In genomic region chr13:47990920-47991466, GRCh38 we compare ENCODE assay signal across 19 cellular contexts.
"Had no signal": no experiment of that assay in that cellular context is flagged by ENCODE, and none has a peak within 500 bp of the region (broad histone marks: within the 10 kb centered on the region; RNA-seq: fewer than 3 reads in every experiment).

No MANE protein-coding gene starts in this region.

- DNase-seq: activated CD4-positive, alpha-beta memory T cell treated with anti-CD3 and anti-CD28 coated beads for 36 hours; activated CD4-positive, alpha-beta T cell treated with anti-CD3 and anti-CD28 coated beads for 36 hours; activated effector memory CD4-positive, alpha-beta T cell treated with anti-CD3 and anti-CD28 coated beads, Interleukin-2, amount 50 U/mL, for 16 hours; activated naive CD4-positive, alpha-beta T cell treated with anti-CD3 and anti-CD28 coated beads, Interleukin-2, amount 10 ng/mL, durations not matched to agents 7 days and 5 days; amygdala; immature natural killer cell; mesenchymal stem cell; nucleus accumbens; stimulated activated CD4-positive, alpha-beta T cell treated with anti-CD3 and anti-CD28 coated beads, Interleukin-15, amount 100 ng/mL, for 24 hours; stomach; T-helper 9 cell; testis; trophoblast cell; uterus had no signal

- H3K36me3 ChIP-seq: uterus had no signal

- H3K4me1 ChIP-seq: parathyroid adenoma, testis, uterus had no signal

- ATAC-seq: activated CD4-positive, alpha-beta T cell treated with anti-CD3 and anti-CD28 coated beads for 36 hours; sciatic nerve; stimulated activated memory B cell treated with anti-CD40 and anti-IgM and Interleukin-4, amounts not matched to agents 10 μg/mL and 1 μg/mL and 100 μg/mL, for 72 hours; WTC11 had no signal

- H3K4me3 ChIP-seq: smooth muscle cell, stomach, testis, uterus had no signal

- H3K9ac ChIP-seq: parathyroid adenoma had no signal

- H3K27me3 ChIP-seq: stomach, testis, uterus had no signal

- H3K27ac ChIP-seq: parathyroid adenoma, stomach, testis, uterus had no signal

- H3K9me3 ChIP-seq: stomach, testis, uterus had no signal
